19 cellular contexts compared by ENCODE assay signal in the genomic region with DNA sequence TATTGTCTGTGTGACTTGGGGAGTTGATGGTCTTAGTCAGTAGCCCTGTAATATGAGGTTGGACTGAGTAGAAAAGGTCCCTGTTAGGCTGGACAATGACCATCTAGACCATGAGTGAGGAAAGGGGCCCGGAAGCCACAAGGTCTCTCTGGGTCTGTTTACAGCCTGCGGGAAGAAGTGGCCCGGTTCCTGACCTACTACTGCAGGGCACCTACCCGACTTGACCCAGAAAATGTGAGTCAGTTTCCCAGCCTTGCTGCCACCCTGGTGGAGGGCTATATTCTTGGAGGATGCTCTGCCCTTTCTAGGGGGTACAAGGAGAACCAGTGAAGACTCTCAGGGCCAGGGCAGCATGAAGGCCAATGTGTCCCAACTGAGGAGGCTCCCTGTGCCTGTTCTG. TPM values are rescaled to one million over a fixed set of nuclear protein-coding genes. Genes with fewer than 3 reads are reported as not detected.
DNase-seq lines count a peak whose midpoint lies in the region; ATAC-seq and TF ChIP-seq lines count a peak whose summit lies in the region.
"Had no signal": no experiment of that assay in that cellular context is flagged by ENCODE, and none has a peak within 500 bp of the region (broad histone marks: within the 10 kb centered on the region; RNA-seq: fewer than 3 reads in every experiment).

No MANE protein-coding gene starts in this region.

- no peak overlapping the region for H2BK120ac ChIP-seq in neuronal stem cell (ENCODE audit: low read depth, low read length)

- no peak overlapping the region for H4K91ac ChIP-seq in neuronal stem cell (ENCODE audit: low read depth, low read length, poor library complexity)

- H3K9ac ChIP-seq in endodermal cell (ENCODE audit: extremely low read depth, low read length, poor library complexity, severe bottlenecking) (no peak overlapping the region), neuronal stem cell (ENCODE audit: low read depth, low read length, poor library complexity) (no peak overlapping the region)
- H3K9ac ChIP-seq: BLaER1 had no signal

- WGBS in endodermal cell (ENCODE audit: insufficient coverage in 1 of 2, insufficient read length in 1 of 2), 2 experiments = 91 to 96% methylated on average over 4 of the region's 4 CpGs
- WGBS in neuronal stem cell (ENCODE audit: extremely low coverage in 2 of 2, insufficient read length in 2 of 2, insufficient replicate concordance in 1 of 2), 2 donors = no CpG with 5 or more reads among the region's 4 CpGs

- no peak overlapping the region for H3K14ac ChIP-seq in neuronal stem cell (ENCODE audit: low read length)

- no peaks in the 10 kb centered on the region for H3K79me1 ChIP-seq in neuronal stem cell (ENCODE audit: low read depth, low read length)

- no peak overlapping the region for H2AFZ ChIP-seq in neuronal stem cell (ENCODE audit: low read length)

- TF ChIP-seq CTCF in coronary artery (IDR thresholded peaks at IDR 0.05) (no peak), endodermal cell (conservative IDR thresholded peaks at IDR 0.05) (no peak), Calu3 (IDR thresholded peaks at IDR 0.05; ENCODE audit: unreplicated experiment) (no peak)

- no peaks in the 10 kb centered on the region for H3K4me1 Mint-ChIP-seq in endodermal cell
- no peaks in the 10 kb centered on the region for H3K4me1 Mint-ChIP-seq in stimulated activated naive B cell treated with anti-CD40 and anti-IgM and Interleukin-4, amounts not matched to agents 10 μg/mL and 1 μg/mL and 100 μg/mL, for 72 hours
- H3K4me1 Mint-ChIP-seq in Calu3 (ENCODE audit: low read depth, unreplicated experiment) = no peaks in the 10 kb centered on the region
- H3K4me1 Mint-ChIP-seq: CD14-positive monocyte; CD4-positive, alpha-beta memory T cell; CD4-positive, CD25-positive, alpha-beta regulatory T cell; CD8-positive, alpha-beta memory T cell had no signal

- H3K27ac Mint-ChIP-seq in endodermal cell = no peak overlapping the region
- H3K27ac Mint-ChIP-seq in stimulated activated naive B cell treated with anti-CD40 and anti-IgM and Interleukin-4, amounts not matched to agents 10 μg/mL and 1 μg/mL and 100 μg/mL, for 72 hours = no peak overlapping the region
- no peak overlapping the region for H3K27ac Mint-ChIP-seq in Calu3 (ENCODE audit: unreplicated experiment)
- H3K27ac Mint-ChIP-seq: CD14-positive monocyte; CD4-positive, alpha-beta memory T cell; CD4-positive, CD25-positive, alpha-beta regulatory T cell; CD8-positive, alpha-beta memory T cell had no signal

- no peak overlapping the region for H3K4me2 ChIP-seq in neuronal stem cell (ENCODE audit: insufficient read depth, low read length, poor library complexity, severe bottlenecking)
- H3K4me2 ChIP-seq: BLaER1 had no signal

- no peak for ATAC-seq in stimulated activated naive B cell treated with anti-CD40 and anti-IgM and Interleukin-4, amounts not matched to agents 10 μg/mL and 1 μg/mL and 100 μg/mL, for 72 hours (replicated peaks)

- CTCF ChIA-PET in Calu3 (lab: Charles Lee) = no interaction called here

- no peak overlapping the region for H2BK12ac ChIP-seq in neuronal stem cell (ENCODE audit: low read length)

- no peak overlapping the region for H2BK5ac ChIP-seq in neuronal stem cell (ENCODE audit: low read length)

- no peak overlapping the region for H2BK15ac ChIP-seq in neuronal stem cell (ENCODE audit: low read length)

- H3K4me3 ChIP-seq in coronary artery (no peak overlapping the region), endodermal cell (ENCODE audit: low read length) (no peak overlapping the region), neuronal stem cell (ENCODE audit: low read length in 2 of 2) (no peak overlapping the region)
- H3K4me3 ChIP-seq: BLaER1 had no signal

- intact Hi-C loops in Calu3 (cut with micrococcal nuclease; ENCODE audit: unreplicated experiment) = loop anchor here (10.0 kb wide), 1 partner anchor 56 kb away; no protein-coding TSS in a partner anchor

- BruUV-seq in Calu3 (replicated peaks; lab: Mats Ljungman, UMichigan) = no TSS peak

- no peak overlapping the region for H2AK5ac ChIP-seq in neuronal stem cell (ENCODE audit: low read depth, low read length)

- H3K4me1 ChIP-seq in endodermal cell (ENCODE audit: control insufficient read depth, insufficient read depth, low read length) (no peaks in the 10 kb centered on the region), neuronal stem cell (ENCODE audit: control insufficient read depth in 2 of 2, insufficient read depth in 1 of 2, low read depth in 1 of 2, low read length in 2 of 2) (no peaks in the 10 kb centered on the region)
- H3K4me1 ChIP-seq: BLaER1 had no signal

- H3K27me3 ChIP-seq in endodermal cell (ENCODE audit: control insufficient read depth, insufficient read depth, low read length, poor library complexity, severe bottlenecking) (peaks cover 2% of the 10 kb centered on the region), neuronal stem cell (ENCODE audit: control insufficient read depth in 3 of 3, insufficient read depth in 3 of 3, low read depth in 1 of 3, low read length in 3 of 3) (peaks cover 0 to 28% (median 0%) of the 10 kb centered on the region in 3 experiments)
- H3K27me3 ChIP-seq: BE2C, BLaER1 had no signal

- no peak overlapping the region for H3K18ac ChIP-seq in neuronal stem cell (ENCODE audit: low read length)

- no peak overlapping the region for H3K4ac ChIP-seq in neuronal stem cell (ENCODE audit: low read length)

- no peak overlapping the region for H4K8ac ChIP-seq in neuronal stem cell (ENCODE audit: low read depth, low read length)

- H3K36me3 Mint-ChIP-seq in endodermal cell (ENCODE audit: low read depth) (no peaks in the 10 kb centered on the region), Calu3 (ENCODE audit: insufficient read depth, unreplicated experiment) (peaks cover 4% of the 10 kb centered on the region)
- no peaks in the 10 kb centered on the region for H3K36me3 Mint-ChIP-seq in stimulated activated naive B cell treated with anti-CD40 and anti-IgM and Interleukin-4, amounts not matched to agents 10 μg/mL and 1 μg/mL and 100 μg/mL, for 72 hours
- H3K36me3 Mint-ChIP-seq: CD14-positive monocyte; CD4-positive, alpha-beta memory T cell; CD4-positive, CD25-positive, alpha-beta regulatory T cell had no signal

- DNase-seq in coronary artery (ENCODE audit: low spot score) (peak; percentile 55), endodermal cell (peak; percentile 6), neuronal stem cell (ENCODE audit: low spot score) (no peak), Calu3 (no peak)
- DNase-seq in stimulated activated naive B cell treated with anti-CD40 and anti-IgM and Interleukin-4, amounts not matched to agents 10 μg/mL and 1 μg/mL and 100 μg/mL, for 72 hours = no peak
- DNase-seq: 8988T; ACHN; BE2C; C1 segment of cervical spinal cord; CD4-positive, alpha-beta memory T cell; CD4-positive, CD25-positive, alpha-beta regulatory T cell; CD8-positive, alpha-beta memory T cell; COR-L47; DMS79 treated with DMSO at 0.1 percent for 48 hours; GF-D8 had no signal

- H3K27ac ChIP-seq in coronary artery = no peak overlapping the region
- no peak overlapping the region for H3K27ac ChIP-seq in endodermal cell (ENCODE audit: low read depth, low read length)
- H3K27ac ChIP-seq in neuronal stem cell (replicated peaks; ENCODE audit: low read length) = no peak overlapping the region
- H3K27ac ChIP-seq: BLaER1 had no signal

- no peaks in the 10 kb centered on the region for H3K36me3 ChIP-seq in endodermal cell (ENCODE audit: control insufficient read depth, insufficient read depth, low read length)
- H3K36me3 ChIP-seq in neuronal stem cell (replicated peaks in 1 of 2; ENCODE audit: control insufficient read depth in 2 of 2, insufficient read depth in 2 of 2, low read length in 2 of 2) = no peaks in the 10 kb centered on the region
- H3K36me3 ChIP-seq: BE2C, BLaER1 had no signal

- no peak overlapping the region for H3K4me3 Mint-ChIP-seq in endodermal cell
- H3K4me3 Mint-ChIP-seq in stimulated activated naive B cell treated with anti-CD40 and anti-IgM and Interleukin-4, amounts not matched to agents 10 μg/mL and 1 μg/mL and 100 μg/mL, for 72 hours = no peak overlapping the region
- no peak overlapping the region for H3K4me3 Mint-ChIP-seq in Calu3 (ENCODE audit: low read depth, unreplicated experiment)
- H3K4me3 Mint-ChIP-seq: CD14-positive monocyte; CD4-positive, alpha-beta memory T cell; CD4-positive, CD25-positive, alpha-beta regulatory T cell; CD8-positive, alpha-beta memory T cell had no signal

- peaks cover 24% of the 10 kb centered on the region for H3K27me3 Mint-ChIP-seq in endodermal cell (ENCODE audit: insufficient read depth)
- H3K27me3 Mint-ChIP-seq in stimulated activated naive B cell treated with anti-CD40 and anti-IgM and Interleukin-4, amounts not matched to agents 10 μg/mL and 1 μg/mL and 100 μg/mL, for 72 hours = peaks cover 21 to 23% of the 10 kb centered on the region in 2 donors
- peaks cover 85% of the 10 kb centered on the region for H3K27me3 Mint-ChIP-seq in Calu3 (ENCODE audit: unreplicated experiment)

- no peaks in the 10 kb centered on the region for H3K9me3 Mint-ChIP-seq in endodermal cell
- no peaks in the 10 kb centered on the region for H3K9me3 Mint-ChIP-seq in stimulated activated naive B cell treated with anti-CD40 and anti-IgM and Interleukin-4, amounts not matched to agents 10 μg/mL and 1 μg/mL and 100 μg/mL, for 72 hours
- H3K9me3 Mint-ChIP-seq in Calu3 (ENCODE audit: low read depth, unreplicated experiment) = no peaks in the 10 kb centered on the region
- H3K9me3 Mint-ChIP-seq: CD4-positive, alpha-beta memory T cell had no signal

- H3K23ac ChIP-seq in neuronal stem cell (ENCODE audit: low read depth, low read length, poor library complexity) = peak overlapping the region; percentile 19

- H3K9me3 ChIP-seq in endodermal cell (ENCODE audit: control insufficient read depth, low read length) = no peaks in the 10 kb centered on the region
- no peaks in the 10 kb centered on the region for H3K9me3 ChIP-seq in neuronal stem cell (replicated peaks in 1 of 2; ENCODE audit: control insufficient read depth in 2 of 2, insufficient read depth in 1 of 2, low read depth in 1 of 2, low read length in 2 of 2)
- H3K9me3 ChIP-seq: BE2C, BLaER1 had no signal

RNA-seq across cellular contexts. Expression of a gene that starts 3.4 kb away (rescaled TPM):
- total RNA-seq in endodermal cell = not detected
- polyA plus RNA-seq in endodermal cell (2013, experiment 1 of 2) = not detected
- polyA plus RNA-seq in endodermal cell (2013, experiment 2 of 2) = not detected
- not detected for polyA plus RNA-seq in neuronal stem cell (2013, experiment 1 of 2)
- not detected for polyA plus RNA-seq in neuronal stem cell (2013, experiment 2 of 2)
- not detected in 2 replicates for total RNA-seq in Calu3 (2022)
- total RNA-seq: A673; CD4-positive, alpha-beta memory T cell; CD4-positive, CD25-positive, alpha-beta regulatory T cell; CD8-positive, alpha-beta memory T cell had no signal
- polyA plus RNA-seq: AG04450; CD14-positive monocyte; CD4-positive, alpha-beta memory T cell; CD4-positive, CD25-positive, alpha-beta regulatory T cell; CD8-positive, alpha-beta memory T cell had no signal

RNA-seq across cellular contexts. Expression of a gene that starts 14.9 kb away (rescaled TPM):
- total RNA-seq in endodermal cell = 10 to 100 TPM; 10.6 to 16.6 TPM
- polyA plus RNA-seq in endodermal cell (2013, experiment 1 of 2) = 5.1 TPM
- 5.1 TPM for polyA plus RNA-seq in endodermal cell (2013, experiment 2 of 2)
- polyA plus RNA-seq in neuronal stem cell (2013, experiment 1 of 2) = 3.2 TPM
- polyA plus RNA-seq in neuronal stem cell (2013, experiment 2 of 2) = 3.4 TPM
- total RNA-seq in Calu3 (2022) = 17.9 and 19.6 TPM in 2 replicates

RNA-seq across cellular contexts. Expression of a gene that starts 44.3 kb away (rescaled TPM):
- total RNA-seq in endodermal cell (10 to 100 TPM; 47.7 to 60.3 TPM), Calu3 (2022) (56.9 and 67.3 TPM in 2 replicates)
- 55.8 TPM for polyA plus RNA-seq in endodermal cell (2013, experiment 1 of 2)
- polyA plus RNA-seq in endodermal cell (2013, experiment 2 of 2) = 54.9 TPM
- polyA plus RNA-seq in neuronal stem cell (2013, experiment 1 of 2) = 36.4 TPM
- 35.5 TPM for polyA plus RNA-seq in neuronal stem cell (2013, experiment 2 of 2)

Comparison
In these comparisons a context has a peak if more than half of its experiments do, and no peak if none do; other contexts are left out.
1. DNase-seq: peak in coronary artery (single experiment) and endodermal cell (single experiment); none in neuronal stem cell (single experiment), stimulated activated naive B cell treated with anti-CD40 and anti-IgM and Interleukin-4, amounts not matched to agents 10 μg/mL and 1 μg/mL and 100 μg/mL, for 72 hours (single experiment) and Calu3 (single experiment).